Comparison of ENCODE assay signal across 8 cellular contexts in the genomic region with DNA sequence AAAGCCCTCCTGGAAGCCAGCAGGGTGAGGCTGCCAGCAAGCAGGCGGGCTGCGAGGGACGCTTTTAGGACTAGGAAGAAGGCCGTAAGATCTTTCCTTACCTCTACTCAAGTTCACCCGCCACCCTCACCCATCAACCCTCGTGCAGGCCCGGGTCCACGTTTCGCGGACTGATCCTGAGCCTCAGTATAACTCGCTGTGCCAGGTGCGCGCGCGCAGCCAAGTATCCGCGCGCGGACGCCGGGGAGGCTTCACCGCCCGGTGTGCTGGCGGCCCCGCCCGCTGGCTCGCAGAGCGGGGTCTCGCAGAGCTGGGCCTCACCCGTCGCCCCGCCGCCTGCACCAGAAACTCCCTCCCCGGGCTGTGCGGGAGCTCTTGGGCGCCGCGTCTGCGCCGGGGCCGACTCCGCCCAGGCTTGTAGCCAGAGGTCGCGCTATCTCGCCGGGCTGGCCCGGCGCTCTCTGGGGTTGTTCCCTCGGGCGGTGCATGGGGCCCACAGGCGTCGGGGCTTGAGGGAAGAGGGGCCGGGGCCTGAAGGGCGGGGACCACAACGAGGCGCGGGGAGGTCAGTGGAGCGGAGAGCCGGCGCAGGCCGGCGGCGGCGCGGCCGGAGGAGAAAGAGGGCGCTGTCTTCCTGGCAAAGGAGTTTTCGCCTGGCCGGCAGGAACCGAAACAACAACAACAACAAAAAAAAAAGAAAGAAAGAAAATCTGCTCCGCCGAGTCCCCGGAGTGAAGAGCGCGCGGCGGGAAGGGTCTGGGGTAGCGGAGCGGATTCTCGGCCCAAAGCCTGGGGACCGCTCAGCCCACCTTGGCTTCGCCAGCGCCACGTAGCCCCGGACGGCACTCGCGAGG. TPM values are rescaled to one million over a fixed set of nuclear protein-coding genes. Genes with fewer than 3 reads are reported as not detected.
DNase-seq lines count a peak whose midpoint lies in the region; ATAC-seq and TF ChIP-seq lines count a peak whose summit lies in the region.

No MANE protein-coding gene starts in this region.

- ATAC-seq in GM19395 (IDR thresholded peaks at IDR 0.05; ENCODE audit: unreplicated experiment) (peak; percentile 82), HG03354 (IDR thresholded peaks at IDR 0.05; ENCODE audit: poor library complexity, severe bottlenecking, unreplicated experiment) (peak; percentile 78)

- no peaks in the 10 kb centered on the region for H3K36me3 ChIP-seq in stomach
- H3K36me3 ChIP-seq in WERI-Rb-1: no peaks in the 10 kb centered on the region

- H3K9me3 ChIP-seq in stomach: no peaks in the 10 kb centered on the region
- H3K9me3 ChIP-seq in WERI-Rb-1 (ENCODE audit: severe bottlenecking): no peaks in the 10 kb centered on the region

- intact Hi-C loops in stomach (cut with DNase I; ENCODE audit: low total_unique reads): no loop called here

- H3K27ac ChIP-seq in stomach (peak overlapping the region in 4 of 5 donors; percentile 29 to 64 (median 46)), WERI-Rb-1 (no peak overlapping the region)

- TF ChIP-seq EP300 in stomach (IDR thresholded peaks at IDR 0.05): no peak

- peaks cover 21 to 45% (median 39%) of the 10 kb centered on the region in 4 donors for H3K4me1 ChIP-seq in stomach

- peak; percentile 70 for DNase-seq in EH (ENCODE audit: low read depth)
- DNase-seq in NOMO-1 treated with dmso at 0.1 percent for 144 hours (lab: John Stamatoyannopoulos, UW; ENCODE audit: unreplicated experiment): peak; percentile 53
- peak; percentile 77 to 82 for DNase-seq in T47D (ENCODE audit: low read depth in 1 of 2, low spot score in 1 of 2)
- peak; percentile 81 for DNase-seq in kidney tubule cell (ENCODE audit: low spot score)
- peak; percentile 59 for DNase-seq in stomach
- no peak for DNase-seq in WERI-Rb-1

- no peak for TF ChIP-seq POLR2A in stomach (IDR thresholded peaks at IDR 0.05)

- WGBS in stomach, 5 donors: 1 to 6% (median 1%) methylated on average over 46 to 88 of the region's 88 CpGs

- in situ Hi-C loops in T47D (cut with HindIII; ENCODE audit: low pct_unique_long_range_greater_than_20kb, low sequenced_read_pairs): no loop called here

- H3K4me3 ChIP-seq in stomach (peak overlapping the region; percentile 52 to 86 (median 60)), WERI-Rb-1 (ENCODE audit: low read depth, low read length) (no peak overlapping the region)

- peaks cover 14 to 98% (median 64%) of the 10 kb centered on the region in 3 donors for H3K27me3 ChIP-seq in stomach
- H3K27me3 ChIP-seq in WERI-Rb-1 (ENCODE audit: insufficient read depth, low read depth, severe bottlenecking): peaks cover 21% of the 10 kb centered on the region

- TF ChIP-seq CTCF in stomach (IDR thresholded peaks at IDR 0.05) (peak in 5 of 7 experiments; percentile 11 to 53 (median 37)), WERI-Rb-1 (IDR thresholded peaks at IDR 0.05; ENCODE audit: low read depth, low read length) (no peak)

RNA-seq across cellular contexts. Expression of a gene that starts 7.7 kb away (rescaled TPM):
- total RNA-seq in stomach: 1 to 10 TPM in 1 of 5 donors, under 1 TPM in 1, not detected in 3; 0.73 to 8.0 TPM
- polyA plus RNA-seq in stomach: under 1 TPM in 2 of 3 donors, not detected in 1; 0.19 to 0.61 TPM
